Comparison of ENCODE assay signal across 8 cellular contexts in the genomic region with DNA sequence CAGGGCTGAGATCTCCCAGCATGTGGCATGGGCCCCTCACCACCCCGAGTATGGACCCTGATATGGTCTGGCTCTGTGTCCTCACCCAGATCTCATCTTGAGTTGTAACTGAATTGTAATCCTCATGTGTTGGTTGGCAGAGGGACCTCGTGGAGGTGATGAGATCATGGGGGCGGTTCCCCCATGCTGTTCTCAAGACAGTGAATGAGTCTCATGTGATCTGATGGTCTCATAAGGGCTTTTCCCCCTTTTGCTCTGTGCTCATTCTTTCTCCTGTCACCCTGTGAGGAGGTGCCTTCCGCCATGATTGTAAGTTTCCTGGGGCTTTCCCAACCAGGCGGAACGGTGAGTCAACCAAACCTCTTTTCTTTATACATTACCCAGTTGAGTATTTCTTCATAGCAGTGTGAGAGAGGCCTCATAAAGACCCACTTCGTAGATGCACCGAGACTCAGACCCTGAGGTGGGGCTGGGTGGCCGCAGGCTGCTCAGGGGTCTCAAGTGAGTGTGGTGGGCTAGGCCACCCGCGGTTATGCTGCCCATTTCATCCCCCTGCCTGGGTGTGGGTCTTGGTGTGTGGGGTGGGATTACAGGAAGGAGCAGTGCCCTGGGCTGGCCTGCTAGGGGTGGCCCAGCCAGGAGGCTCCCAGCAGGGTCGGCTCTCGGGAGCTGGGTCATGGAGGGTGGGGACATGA. TPM values are rescaled to one million over a fixed set of nuclear protein-coding genes. Genes with fewer than 3 reads are reported as not detected.
DNase-seq lines count a peak whose midpoint lies in the region; ATAC-seq and TF ChIP-seq lines count a peak whose summit lies in the region.

No MANE protein-coding gene starts in this region.

- no peaks in the 10 kb centered on the region for H3K27me3 Mint-ChIP-seq in activated naive CD8-positive, alpha-beta T cell treated with anti-CD3 and anti-CD28 coated beads, Interleukin-2, amount 10 ng/mL, durations not matched to agents 7 days and 5 days
- H3K27me3 Mint-ChIP-seq in chondrocyte (ENCODE audit: low read depth): peaks cover 4% of the 10 kb centered on the region

- H3K4me3 Mint-ChIP-seq in activated naive CD8-positive, alpha-beta T cell treated with anti-CD3 and anti-CD28 coated beads, Interleukin-2, amount 10 ng/mL, durations not matched to agents 7 days and 5 days: peak overlapping the region; percentile 40
- H3K4me3 Mint-ChIP-seq in chondrocyte (ENCODE audit: unreplicated experiment): no peak overlapping the region

- no peaks in the 10 kb centered on the region for H3K36me3 Mint-ChIP-seq in activated naive CD8-positive, alpha-beta T cell treated with anti-CD3 and anti-CD28 coated beads, Interleukin-2, amount 10 ng/mL, durations not matched to agents 7 days and 5 days
- H3K36me3 Mint-ChIP-seq in chondrocyte (ENCODE audit: low read depth): no peaks in the 10 kb centered on the region

- H3K4me3 ChIP-seq in GM12865 (ENCODE audit: low read depth, low read length): peak overlapping the region; percentile 48

- ATAC-seq in HG02610 (IDR thresholded peaks at IDR 0.05; ENCODE audit: unreplicated experiment) (peak; percentile 82), GM18519 (IDR thresholded peaks at IDR 0.05; ENCODE audit: low FRiP score, unreplicated experiment) (no peak)
- ATAC-seq in activated naive CD8-positive, alpha-beta T cell treated with anti-CD3 and anti-CD28 coated beads, Interleukin-2, amount 10 ng/mL, durations not matched to agents 7 days and 5 days (ENCODE audit: low read depth): peak; percentile 80

- peak overlapping the region; percentile 83 for H3K27ac Mint-ChIP-seq in activated naive CD8-positive, alpha-beta T cell treated with anti-CD3 and anti-CD28 coated beads, Interleukin-2, amount 10 ng/mL, durations not matched to agents 7 days and 5 days
- no peak overlapping the region for H3K27ac Mint-ChIP-seq in chondrocyte (ENCODE audit: unreplicated experiment)

- peaks cover 18% of the 10 kb centered on the region for H3K4me1 Mint-ChIP-seq in activated naive CD8-positive, alpha-beta T cell treated with anti-CD3 and anti-CD28 coated beads, Interleukin-2, amount 10 ng/mL, durations not matched to agents 7 days and 5 days
- no peaks in the 10 kb centered on the region for H3K4me1 Mint-ChIP-seq in chondrocyte (ENCODE audit: low read depth)

- POLR2A ChIA-PET in activated naive CD8-positive, alpha-beta T cell treated with anti-CD3 and anti-CD28 coated beads, Interleukin-2, amount 10 ng/mL, durations not matched to agents 7 days and 5 days (lab: Charles Lee): no interaction called here

- TF ChIP-seq CTCF in GM12865 (IDR thresholded peaks at IDR 0.05; ENCODE audit: insufficient read depth, low read depth, low read length, missing control alignments) (no peak), chondrocyte (IDR thresholded peaks at IDR 0.05) (no peak)

- no peaks in the 10 kb centered on the region for H3K9me3 Mint-ChIP-seq in activated naive CD8-positive, alpha-beta T cell treated with anti-CD3 and anti-CD28 coated beads, Interleukin-2, amount 10 ng/mL, durations not matched to agents 7 days and 5 days
- H3K9me3 Mint-ChIP-seq in chondrocyte (ENCODE audit: low read depth): peaks cover 2% of the 10 kb centered on the region

- DNase-seq in GM12865 (ENCODE audit: low read depth): peak; percentile 87
- DNase-seq in RKO (ENCODE audit: low spot score): peak; percentile 50
- no peak for DNase-seq in activated naive CD8-positive, alpha-beta T cell treated with anti-CD3 and anti-CD28 coated beads, Interleukin-2, amount 10 ng/mL, durations not matched to agents 7 days and 5 days
- peak; percentile 61 to 65 for DNase-seq in stimulated activated CD4-positive, alpha-beta T cell treated with anti-CD3 and anti-CD28 coated beads, Interleukin-12 subunit alpha, Interleukin-12 subunit beta, amount 100 ng/mL, for 24 hours (ENCODE audit: low read depth in 2 of 2)
- DNase-seq in chondrocyte (ENCODE audit: low spot score): no peak
- no peak for DNase-seq in ecto neural progenitor cell (ENCODE audit: low spot score)

RNA-seq across cellular contexts. Expression of gene GATA5, which starts 26.2 kb away (rescaled TPM):
- not detected for total RNA-seq in activated naive CD8-positive, alpha-beta T cell treated with anti-CD3 and anti-CD28 coated beads, Interleukin-2, amount 10 ng/mL, durations not matched to agents 7 days and 5 days
- total RNA-seq in chondrocyte: not detected in 3 replicates

Comparison
In these comparisons a context has a peak if more than half of its experiments do, and no peak if none do; other contexts are left out.
1. DNase-seq: peak in GM12865 (single experiment), RKO (single experiment) and stimulated activated CD4-positive, alpha-beta T cell treated with anti-CD3 and anti-CD28 coated beads, Interleukin-12 subunit alpha, Interleukin-12 subunit beta, amount 100 ng/mL, for 24 hours (2 of 2); none in activated naive CD8-positive, alpha-beta T cell treated with anti-CD3 and anti-CD28 coated beads, Interleukin-2, amount 10 ng/mL, durations not matched to agents 7 days and 5 days (single experiment), chondrocyte (single experiment) and ecto neural progenitor cell (single experiment).